In the genomic region with DNA sequence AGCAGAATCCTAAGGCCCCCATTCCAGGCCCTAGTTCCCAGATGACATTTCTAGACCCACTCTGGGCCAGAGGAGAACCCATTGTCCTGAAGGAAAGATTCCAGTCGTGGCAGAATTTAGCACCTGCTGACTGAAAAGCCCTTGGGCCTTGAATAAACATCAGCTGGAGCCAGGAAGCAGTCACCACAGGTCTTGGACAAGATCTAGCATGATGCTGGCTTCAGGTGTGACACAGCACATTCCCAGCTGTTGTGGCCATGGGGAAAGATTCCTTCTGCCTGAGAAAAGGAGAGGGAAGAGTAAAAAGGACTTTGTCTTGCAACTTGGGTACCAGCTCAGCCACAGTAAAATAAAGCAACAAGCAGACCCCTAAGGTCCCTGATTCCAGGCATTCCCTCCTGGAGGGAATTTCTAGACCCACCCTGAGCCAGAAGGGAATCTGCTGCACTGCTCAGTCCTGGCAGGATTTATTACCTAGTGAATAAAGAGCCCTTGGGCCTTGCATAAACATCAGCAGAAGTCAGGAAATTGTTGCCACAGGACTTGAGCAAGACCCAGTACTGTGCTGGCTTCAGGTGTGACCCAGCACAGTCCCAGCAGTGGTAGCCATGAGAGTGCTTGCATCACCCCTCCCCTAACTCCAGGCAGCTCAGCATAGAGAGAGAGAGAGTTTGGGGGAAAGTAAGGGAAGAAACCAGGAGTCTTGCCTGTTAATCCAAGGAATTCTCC, we compare ENCODE assay signal across 16 cellular contexts. TPM values are rescaled to one million over a fixed set of nuclear protein-coding genes. Genes with fewer than 3 reads are reported as not detected.
A peak's percentile ranks its signal among the peaks of the same experiment; 100 is the strongest.
DNase-seq lines count a peak whose midpoint lies in the region; ATAC-seq and TF ChIP-seq lines count a peak whose summit lies in the region.
"Had no signal": no experiment of that assay in that cellular context is flagged by ENCODE, and none has a peak within 500 bp of the region (broad histone marks: within the 10 kb centered on the region; RNA-seq: fewer than 3 reads in every experiment).

No MANE protein-coding gene starts in this region.

- H3K4me1 Mint-ChIP-seq in stimulated activated effector memory CD8-positive, alpha-beta T cell treated with anti-CD3 and anti-CD28 coated beads, Interleukin-12 subunit alpha, Interleukin-12 subunit beta, amount 100 ng/mL, for 72 hours: no peaks in the 10 kb centered on the region
- H3K4me1 Mint-ChIP-seq: activated CD4-positive, alpha-beta memory T cell treated with anti-CD3 and anti-CD28 coated beads, Interleukin-2, amount 10 ng/mL, durations not matched to agents 7 days and 5 days; activated T-helper 17 cell treated with anti-CD3 and anti-CD28 coated beads, Interleukin-2, amount 50 U/mL, for 72 hours; memory B cell had no signal

- no peak overlapping the region for H3K4me3 Mint-ChIP-seq in stimulated activated effector memory CD8-positive, alpha-beta T cell treated with anti-CD3 and anti-CD28 coated beads, Interleukin-12 subunit alpha, Interleukin-12 subunit beta, amount 100 ng/mL, for 72 hours
- H3K4me3 Mint-ChIP-seq: activated CD4-positive, alpha-beta memory T cell treated with anti-CD3 and anti-CD28 coated beads, Interleukin-2, amount 10 ng/mL, durations not matched to agents 7 days and 5 days; activated T-helper 17 cell treated with anti-CD3 and anti-CD28 coated beads, Interleukin-2, amount 50 U/mL, for 72 hours; dendritic cell treated with granulocyte-macrophage colony-stimulating factor and Interleukin-4, amounts not matched to agents 40 ng/mL and 50 ng/mL, for 4 days; memory B cell had no signal

- no peak overlapping the region for H3K4me3 ChIP-seq in heart left ventricle
- no peak overlapping the region for H3K4me3 ChIP-seq in SJCRH30

- WGBS in heart left ventricle, 4 donors: 17 to 57% (median 40%) methylated on average over 1 of the region's 1 CpG

- TF ChIP-seq POLR2A in heart left ventricle (IDR thresholded peaks at IDR 0.05): no peak

- H3K36me3 Mint-ChIP-seq in stimulated activated effector memory CD8-positive, alpha-beta T cell treated with anti-CD3 and anti-CD28 coated beads, Interleukin-12 subunit alpha, Interleukin-12 subunit beta, amount 100 ng/mL, for 72 hours: no peaks in the 10 kb centered on the region

- DNase-seq in left ventricle myocardium superior: no peak
- no peak for DNase-seq in heart left ventricle
- DNase-seq in SJCRH30: peak; percentile 33 to 34
- DNase-seq in kidney tubule cell (ENCODE audit: low spot score): peak; percentile 39
- DNase-seq in sciatic nerve (ENCODE audit: low spot score): no peak
- DNase-seq in stimulated activated effector memory CD8-positive, alpha-beta T cell treated with anti-CD3 and anti-CD28 coated beads, Interleukin-12 subunit alpha, Interleukin-12 subunit beta, amount 100 ng/mL, for 72 hours (ENCODE audit: low spot score in 2 of 2): no peak
- DNase-seq in NCI-H2107 (lab: John Stamatoyannopoulos, UW): no peak
- no peak for DNase-seq in AG08395 (ENCODE audit: low spot score)
- DNase-seq: activated CD4-positive, alpha-beta memory T cell treated with anti-CD3 and anti-CD28 coated beads, Interleukin-2, amount 10 ng/mL, durations not matched to agents 7 days and 5 days; MV-4-11; NCI-H748 treated with DMSO at 0.1 percent for 48 hours; SHP77 treated with DMSO at 0.1 percent for 48 hours had no signal

- intact Hi-C loops in left ventricle myocardium superior (cut with micrococcal nuclease): no loop called here
- intact Hi-C loops in heart left ventricle (cut with DNase I): no loop called here
- intact Hi-C loops in sciatic nerve (cut with DNase I): no loop called here

- H3K4me1 ChIP-seq in heart left ventricle (peaks cover 0 to 23% (median 0%) of the 10 kb centered on the region in 12 donors), SJCRH30 (peaks cover 14% of the 10 kb centered on the region)

- TF ChIP-seq CTCF in heart left ventricle (IDR thresholded peaks at IDR 0.05): no peak

- peaks cover 7% of the 10 kb centered on the region for H3K9me3 Mint-ChIP-seq in stimulated activated effector memory CD8-positive, alpha-beta T cell treated with anti-CD3 and anti-CD28 coated beads, Interleukin-12 subunit alpha, Interleukin-12 subunit beta, amount 100 ng/mL, for 72 hours
- H3K9me3 Mint-ChIP-seq: activated CD4-positive, alpha-beta memory T cell treated with anti-CD3 and anti-CD28 coated beads, Interleukin-2, amount 10 ng/mL, durations not matched to agents 7 days and 5 days had no signal

- H3K9me3 ChIP-seq in heart left ventricle (peaks cover 0 to 23% (median 0%) of the 10 kb centered on the region in 12 donors), SJCRH30 (replicated peaks) (no peaks in the 10 kb centered on the region)
- H3K9me3 ChIP-seq: neutrophil had no signal

- H3K27me3 ChIP-seq in heart left ventricle: no peaks in the 10 kb centered on the region
- no peaks in the 10 kb centered on the region for H3K27me3 ChIP-seq in SJCRH30

- no peaks in the 10 kb centered on the region for H3K36me3 ChIP-seq in heart left ventricle
- no peaks in the 10 kb centered on the region for H3K36me3 ChIP-seq in SJCRH30
- H3K36me3 ChIP-seq: neutrophil had no signal

- H3K27ac ChIP-seq in heart left ventricle (no peak overlapping the region), SJCRH30 (peak overlapping the region; percentile 14; the same call in 1 of the 2 replicates)
- H3K27ac ChIP-seq: neutrophil had no signal

- H3K27ac Mint-ChIP-seq in stimulated activated effector memory CD8-positive, alpha-beta T cell treated with anti-CD3 and anti-CD28 coated beads, Interleukin-12 subunit alpha, Interleukin-12 subunit beta, amount 100 ng/mL, for 72 hours: no peak overlapping the region
- H3K27ac Mint-ChIP-seq: activated CD4-positive, alpha-beta memory T cell treated with anti-CD3 and anti-CD28 coated beads, Interleukin-2, amount 10 ng/mL, durations not matched to agents 7 days and 5 days; activated T-helper 17 cell treated with anti-CD3 and anti-CD28 coated beads, Interleukin-2, amount 50 U/mL, for 72 hours; dendritic cell treated with granulocyte-macrophage colony-stimulating factor and Interleukin-4, amounts not matched to agents 40 ng/mL and 50 ng/mL, for 4 days; memory B cell had no signal

- ATAC-seq in left ventricle myocardium superior (peak; percentile 36), heart left ventricle (no peak), sciatic nerve (no peak)
- no peak for ATAC-seq in stimulated activated effector memory CD8-positive, alpha-beta T cell treated with anti-CD3 and anti-CD28 coated beads, Interleukin-12 subunit alpha, Interleukin-12 subunit beta, amount 100 ng/mL, for 72 hours
- ATAC-seq: activated T-helper 17 cell treated with anti-CD3 and anti-CD28 coated beads, Interleukin-2, amount 50 U/mL, for 72 hours had no signal

RNA-seq across cellular contexts. Expression of a gene that starts 42.5 kb away (rescaled TPM):
- total RNA-seq in left ventricle myocardium superior: 12.4 TPM
- 10 to 100 TPM in 2 of 9 donors, 1 to 10 TPM in 7; 4.1 to 18.3 (median 7.2) TPM for total RNA-seq in heart left ventricle
- polyA plus RNA-seq in heart left ventricle: 1 to 10 TPM; 3.5 to 4.3 TPM
- total RNA-seq in SJCRH30 (2014; rRNA removed; shearing (Covaris generic)): 1.5 and 2.3 TPM in 2 replicates
- 15.6 TPM for total RNA-seq in sciatic nerve
- total RNA-seq: activated CD4-positive, alpha-beta memory T cell treated with anti-CD3 and anti-CD28 coated beads, Interleukin-2, amount 10 ng/mL, durations not matched to agents 7 days and 5 days; activated T-helper 17 cell treated with anti-CD3 and anti-CD28 coated beads, Interleukin-2, amount 50 U/mL, for 72 hours had no signal

RNA-seq across cellular contexts. Expression of a gene that starts 50.4 kb away (rescaled TPM):
- total RNA-seq in left ventricle myocardium superior: 1.2 TPM
- 1 to 10 TPM in 8 of 9 donors, under 1 TPM in 1; 0.55 to 7.2 (median 2.3) TPM for total RNA-seq in heart left ventricle
- polyA plus RNA-seq in heart left ventricle: 1 to 10 TPM in 1 of 2 donors, under 1 TPM in 1; 0.61 to 3.3 TPM
- total RNA-seq in SJCRH30 (2014; rRNA removed; shearing (Covaris generic)): 14.6 and 14.9 TPM in 2 replicates
- 3.9 TPM for total RNA-seq in sciatic nerve

Comparison
In these comparisons a context has a peak if more than half of its experiments do, and no peak if none do; other contexts are left out.
1. DNase-seq: peak in SJCRH30 (2 of 2) and kidney tubule cell (single experiment); none in left ventricle myocardium superior (single experiment), heart left ventricle (0 of 5), sciatic nerve (single experiment), stimulated activated effector memory CD8-positive, alpha-beta T cell treated with anti-CD3 and anti-CD28 coated beads, Interleukin-12 subunit alpha, Interleukin-12 subunit beta, amount 100 ng/mL, for 72 hours (0 of 2), NCI-H2107 (single experiment) and AG08395 (single experiment).